Comparison of ENCODE assay signal across 26 cellular contexts in the genomic region with DNA sequence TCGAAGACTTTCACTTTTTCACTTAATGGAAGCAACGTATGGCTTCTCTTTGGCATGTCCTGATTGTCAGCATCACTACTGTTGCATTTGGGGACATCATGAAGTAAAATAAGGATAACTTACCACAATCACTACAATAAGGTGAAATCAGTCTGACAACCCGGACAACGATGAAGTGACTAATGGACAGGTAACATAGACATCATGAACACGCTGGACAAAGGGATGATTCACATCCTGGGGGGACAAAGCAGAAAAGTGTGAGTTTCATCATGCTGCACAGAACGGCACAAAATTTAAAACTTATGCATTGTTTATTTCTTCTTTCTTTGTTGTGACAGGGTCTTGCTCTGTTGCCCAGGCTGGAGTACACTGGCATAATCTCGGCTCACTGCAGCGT.
"Had no signal": no experiment of that assay in that cellular context is flagged by ENCODE, and none has a peak within 500 bp of the region (broad histone marks: within the 10 kb centered on the region; RNA-seq: fewer than 3 reads in every experiment).

No MANE protein-coding gene starts in this region.

- FAIRE-seq: astrocyte had no signal

- H3K27me3 Mint-ChIP-seq: activated CD4-positive, alpha-beta T cell treated with anti-CD3 and anti-CD28 coated beads, Interleukin-2, amount 10 ng/mL, durations not matched to agents 7 days and 5 days had no signal

- H3K36me3 Mint-ChIP-seq: activated CD4-positive, alpha-beta memory T cell treated with anti-CD3 and anti-CD28 coated beads for 36 hours; activated naive CD8-positive, alpha-beta T cell; brain; T-cell had no signal

- DNase-seq: activated CD4-positive, alpha-beta memory T cell treated with anti-CD3 and anti-CD28 coated beads for 36 hours; activated CD4-positive, alpha-beta T cell treated with anti-CD3 and anti-CD28 coated beads, Interleukin-2, amount 10 ng/mL, durations not matched to agents 7 days and 5 days; activated CD4-positive, CD25-positive, alpha-beta regulatory T cell; activated CD8-positive, alpha-beta memory T cell treated with anti-CD3 and anti-CD28 coated beads for 24 hours; activated effector memory CD4-positive, alpha-beta T cell treated with anti-CD3 and anti-CD28 coated beads, Interleukin-2, amount 50 U/mL, for 16 hours; activated naive CD4-positive, alpha-beta T cell treated with Interleukin-2 at 50 U/mL for 16 hours; activated T-cell treated with anti-CD3 and anti-CD28 coated beads, Interleukin-2, amount 50 U/mL, for 4 hours; amygdala; cerebellar nuclear complex; Kasumi-1; KBM-7; NCI-H1092; NCI-H1417; NCI-H1694; NCI-H2029; NCI-H345; NCI-H510A; NCI-H526 treated with DMSO at 0.1 percent for 48 hours; T-cell had no signal

- H3K9me3 Mint-ChIP-seq: activated CD4-positive, alpha-beta memory T cell treated with anti-CD3 and anti-CD28 coated beads for 36 hours; activated CD4-positive, alpha-beta T cell treated with anti-CD3 and anti-CD28 coated beads, Interleukin-2, amount 10 ng/mL, durations not matched to agents 7 days and 5 days; activated T-cell treated with anti-CD3 and anti-CD28 coated beads, Interleukin-2, amount 50 U/mL, for 4 hours; brain; T-cell had no signal

- H3K27ac ChIP-seq: SK-N-MC, VCaP had no signal

- H3K4me3 Mint-ChIP-seq: activated CD4-positive, alpha-beta memory T cell treated with anti-CD3 and anti-CD28 coated beads for 36 hours; activated CD4-positive, alpha-beta T cell treated with anti-CD3 and anti-CD28 coated beads, Interleukin-2, amount 10 ng/mL, durations not matched to agents 7 days and 5 days; activated naive CD8-positive, alpha-beta T cell; activated T-cell treated with anti-CD3 and anti-CD28 coated beads, Interleukin-2, amount 50 U/mL, for 4 hours; brain; T-cell had no signal

- H3K4me1 Mint-ChIP-seq: activated CD4-positive, alpha-beta T cell treated with anti-CD3 and anti-CD28 coated beads, Interleukin-2, amount 10 ng/mL, durations not matched to agents 7 days and 5 days; T-cell had no signal

- H3K4me3 ChIP-seq: SK-N-MC had no signal

- ATAC-seq: activated T-cell treated with anti-CD3 and anti-CD28 coated beads, Interleukin-2, amount 50 U/mL, for 4 hours; Panc1; Right ventricle myocardium inferior; T-cell had no signal

- H3K27ac Mint-ChIP-seq: activated CD4-positive, alpha-beta memory T cell treated with anti-CD3 and anti-CD28 coated beads for 36 hours; activated CD4-positive, alpha-beta T cell treated with anti-CD3 and anti-CD28 coated beads, Interleukin-2, amount 10 ng/mL, durations not matched to agents 7 days and 5 days; activated naive CD8-positive, alpha-beta T cell; brain; T-cell had no signal
